30 cellular contexts compared by ENCODE assay signal in genomic region chr16:81614171-81614570, GRCh38.
"Had no signal": no experiment of that assay in that cellular context is flagged by ENCODE, and none has a peak within 500 bp of the region (broad histone marks: within the 10 kb centered on the region; RNA-seq: fewer than 3 reads in every experiment).

No MANE protein-coding gene starts in this region.

- H3K9ac ChIP-seq: neural progenitor cell had no signal

- DNase-seq: dorsolateral prefrontal cortex; effector CD4-positive, alpha-beta T cell; foreskin keratinocyte; kidney; mesendoderm; midbrain; naive thymus-derived CD4-positive, alpha-beta T cell; nucleus accumbens; ovary; psoas muscle; right cardiac atrium; small intestine; stimulated activated CD4-positive, alpha-beta T cell treated with anti-CD3 and anti-CD28 coated beads, Interleukin-15, amount 100 ng/mL, for 24 hours; stimulated activated CD4-positive, alpha-beta T cell treated with anti-CD3 and anti-CD28 coated beads, Interleukin-4, amount 100 ng/mL, for 1 hour; stimulated activated CD8-positive, alpha-beta memory T cell treated with anti-CD3 and anti-CD28 coated beads, Interleukin-4, amount 100 ng/mL, for 48 hours; stimulated activated naive CD4-positive, alpha-beta T cell treated with Interleukin-2 at 50 U/mL for 16 hours; stomach; substantia nigra; upper lobe of right lung; uterus had no signal

- ATAC-seq: esophagus mucosa; foreskin keratinocyte; gastroesophageal sphincter; heart left ventricle; left lobe of liver; naive thymus-derived CD4-positive, alpha-beta T cell; psoas muscle; right cardiac atrium; upper lobe of right lung had no signal

- H2AFZ ChIP-seq: hepatocyte, neural progenitor cell had no signal

- H3K4me2 ChIP-seq: hepatocyte, neural progenitor cell had no signal

- H3K36me3 ChIP-seq: neural progenitor cell, ovary, thoracic aorta, uterus had no signal

- H3K27me3 ChIP-seq: dorsolateral prefrontal cortex, foreskin keratinocyte, gastroesophageal sphincter, heart left ventricle, hepatocyte, neural progenitor cell, ovary, stomach, tibial nerve, upper lobe of right lung, uterus had no signal

- H3K4me3 ChIP-seq: dorsolateral prefrontal cortex, gastroesophageal sphincter, heart left ventricle, hepatocyte, lung, neural progenitor cell, ovary, psoas muscle, stomach, thoracic aorta, tibial nerve, upper lobe of right lung, uterus had no signal

- H3K4me1 ChIP-seq: foreskin keratinocyte had no signal

- H3K27ac ChIP-seq: epithelial cell of prostate, foreskin keratinocyte, hepatocyte, neural progenitor cell, ovary, psoas muscle, thoracic aorta, upper lobe of right lung had no signal

- H3K9me3 ChIP-seq: gastroesophageal sphincter, heart left ventricle, ovary, psoas muscle, stomach, thoracic aorta, tibial nerve, upper lobe of right lung, uterus had no signal
